Comparison of ENCODE assay signal across 13 cellular contexts in the genomic region with DNA sequence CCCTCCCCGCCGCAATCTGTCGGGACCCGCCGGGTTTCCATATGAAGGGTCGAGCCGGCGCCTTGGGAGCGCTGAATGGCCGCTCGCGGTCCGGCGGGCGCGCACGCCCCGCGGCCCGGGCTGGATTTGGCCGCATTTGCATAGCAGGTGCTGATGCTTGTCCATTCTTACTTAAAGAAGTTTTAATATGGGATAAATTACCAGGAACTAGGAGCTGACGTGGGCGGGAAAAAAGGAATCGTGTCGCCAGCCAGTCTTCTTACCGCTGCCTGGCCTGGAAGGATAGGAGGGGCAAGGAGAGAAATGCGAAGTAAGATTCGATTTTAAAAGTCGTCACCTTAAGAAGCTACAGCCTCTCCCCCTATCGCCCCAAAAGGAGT. TPM values are rescaled to one million over a fixed set of nuclear protein-coding genes. Genes with fewer than 3 reads are reported as not detected.
A peak's percentile ranks its signal among the peaks of the same experiment; 100 is the strongest.
DNase-seq lines count a peak whose midpoint lies in the region; ATAC-seq and TF ChIP-seq lines count a peak whose summit lies in the region.
"Had no signal": no experiment of that assay in that cellular context is flagged by ENCODE, and none has a peak within 500 bp of the region (broad histone marks: within the 10 kb centered on the region; RNA-seq: fewer than 3 reads in every experiment).

No MANE protein-coding gene starts in this region.

- peaks cover 100% of the 10 kb centered on the region for H3K27me3 ChIP-seq in endodermal cell (ENCODE audit: control insufficient read depth, insufficient read depth, low read length, poor library complexity, severe bottlenecking)

- WGBS in endodermal cell (ENCODE audit: insufficient coverage in 1 of 2, insufficient read length in 1 of 2), 2 experiments: 0 to 1% methylated on average over 18 to 30 of the region's 30 CpGs

- H3K36me3 ChIP-seq in endodermal cell (ENCODE audit: control insufficient read depth, insufficient read depth, low read length) (no peaks in the 10 kb centered on the region), mucosa of descending colon (ENCODE audit: low read depth) (no peaks in the 10 kb centered on the region)
- H3K36me3 ChIP-seq: neutrophil, SJCRH30 had no signal

- H3K9me3 Mint-ChIP-seq in stimulated activated naive CD8-positive, alpha-beta T cell treated with anti-CD3 and anti-CD28 coated beads, Interleukin-15, Interleukin-2, amounts not matched to agents 100 ng/mL and 50 ng/mL, for 24 hours: no peaks in the 10 kb centered on the region
- no peaks in the 10 kb centered on the region for H3K9me3 Mint-ChIP-seq in endodermal cell
- no peaks in the 10 kb centered on the region for H3K9me3 Mint-ChIP-seq in nephron progenitor cell

- no peaks in the 10 kb centered on the region for H3K36me3 Mint-ChIP-seq in stimulated activated naive CD8-positive, alpha-beta T cell treated with anti-CD3 and anti-CD28 coated beads, Interleukin-15, Interleukin-2, amounts not matched to agents 100 ng/mL and 50 ng/mL, for 24 hours (ENCODE audit: low read depth)
- H3K36me3 Mint-ChIP-seq in endodermal cell (ENCODE audit: low read depth): no peaks in the 10 kb centered on the region
- H3K36me3 Mint-ChIP-seq in nephron progenitor cell (ENCODE audit: low read depth): no peaks in the 10 kb centered on the region

- DNase-seq in stimulated activated naive CD8-positive, alpha-beta T cell treated with anti-CD3 and anti-CD28 coated beads, Interleukin-15, Interleukin-2, amounts not matched to agents 100 U/mL and 50 U/mL, for 24 hours: no peak
- DNase-seq in endodermal cell (peak; percentile 63), nephron progenitor cell (peak; percentile 52), mucosa of descending colon (no peak)
- DNase-seq: DMS153, Karpas-422, SJCRH30, substantia nigra had no signal

- no peak overlapping the region for H3K27ac ChIP-seq in endodermal cell (ENCODE audit: low read depth, low read length)
- H3K27ac ChIP-seq: neutrophil, SJCRH30 had no signal

- H3K4me3 ChIP-seq in endodermal cell (ENCODE audit: low read length) (peak overlapping the region; percentile 66), mucosa of descending colon (no peak overlapping the region)
- H3K4me3 ChIP-seq: SJCRH30 had no signal

- H3K4me1 ChIP-seq in endodermal cell (ENCODE audit: control insufficient read depth, insufficient read depth, low read length) (peaks cover 6% of the 10 kb centered on the region), mucosa of descending colon (ENCODE audit: low read depth) (peaks cover 12% of the 10 kb centered on the region)

- no peak overlapping the region for H3K9ac ChIP-seq in endodermal cell (ENCODE audit: extremely low read depth, low read length, poor library complexity, severe bottlenecking)

- no peak for ATAC-seq in stimulated activated naive CD8-positive, alpha-beta T cell treated with anti-CD3 and anti-CD28 coated beads, Interleukin-15, Interleukin-2, amounts not matched to agents 100 U/mL and 50 U/mL, for 24 hours
- ATAC-seq in HG02981 (IDR thresholded peaks at IDR 0.05; ENCODE audit: unreplicated experiment): no peak
- ATAC-seq in HG03095 (IDR thresholded peaks at IDR 0.05; ENCODE audit: unreplicated experiment): no peak
- ATAC-seq in HG02571 (IDR thresholded peaks at IDR 0.05; ENCODE audit: unreplicated experiment): no peak
- no peak for ATAC-seq in mucosa of descending colon

- peaks cover 80% of the 10 kb centered on the region for H3K27me3 Mint-ChIP-seq in stimulated activated naive CD8-positive, alpha-beta T cell treated with anti-CD3 and anti-CD28 coated beads, Interleukin-15, Interleukin-2, amounts not matched to agents 100 ng/mL and 50 ng/mL, for 24 hours
- H3K27me3 Mint-ChIP-seq in endodermal cell (ENCODE audit: insufficient read depth) (peaks cover 99% of the 10 kb centered on the region), nephron progenitor cell (ENCODE audit: low read depth, poor library complexity) (peaks cover 100% of the 10 kb centered on the region)

- H3K27ac Mint-ChIP-seq in stimulated activated naive CD8-positive, alpha-beta T cell treated with anti-CD3 and anti-CD28 coated beads, Interleukin-15, Interleukin-2, amounts not matched to agents 100 ng/mL and 50 ng/mL, for 24 hours: no peak overlapping the region
- H3K27ac Mint-ChIP-seq in endodermal cell (no peak overlapping the region), nephron progenitor cell (no peak overlapping the region)

- H3K4me1 Mint-ChIP-seq in stimulated activated naive CD8-positive, alpha-beta T cell treated with anti-CD3 and anti-CD28 coated beads, Interleukin-15, Interleukin-2, amounts not matched to agents 100 ng/mL and 50 ng/mL, for 24 hours (ENCODE audit: low read depth): peaks cover 13% of the 10 kb centered on the region
- H3K4me1 Mint-ChIP-seq in endodermal cell (peaks cover 25% of the 10 kb centered on the region), nephron progenitor cell (peaks cover 15% of the 10 kb centered on the region)

- TF ChIP-seq CTCF in endodermal cell (conservative IDR thresholded peaks at IDR 0.05) (no peak), nephron progenitor cell (IDR thresholded peaks at IDR 0.05) (no peak), mucosa of descending colon (IDR thresholded peaks at IDR 0.05) (no peak)

- intact Hi-C loops in mucosa of descending colon (cut with DNase I, micrococcal nuclease): no loop called here

- H3K4me3 Mint-ChIP-seq in stimulated activated naive CD8-positive, alpha-beta T cell treated with anti-CD3 and anti-CD28 coated beads, Interleukin-15, Interleukin-2, amounts not matched to agents 100 ng/mL and 50 ng/mL, for 24 hours: peak overlapping the region; percentile 81
- peak overlapping the region; percentile 41 for H3K4me3 Mint-ChIP-seq in endodermal cell
- peak overlapping the region; percentile 69 for H3K4me3 Mint-ChIP-seq in nephron progenitor cell

- no peaks in the 10 kb centered on the region for H3K9me3 ChIP-seq in endodermal cell (ENCODE audit: control insufficient read depth, low read length)
- no peaks in the 10 kb centered on the region for H3K9me3 ChIP-seq in mucosa of descending colon
- H3K9me3 ChIP-seq: neutrophil, SJCRH30 had no signal

RNA-seq across cellular contexts. Expression of gene NEUROG1, which starts 8.9 kb away (rescaled TPM):
- total RNA-seq in endodermal cell (not detected), mucosa of descending colon (not detected)
- polyA plus RNA-seq in endodermal cell (2013, experiment 1 of 2): 10.2 TPM
- polyA plus RNA-seq in endodermal cell (2013, experiment 2 of 2): 7.4 TPM
- total RNA-seq: SJCRH30 had no signal

RNA-seq across cellular contexts. Expression of gene CXCL14, which starts 34.1 kb away (rescaled TPM):
- total RNA-seq in endodermal cell (under 1 TPM; 0.20 to 0.44 TPM), mucosa of descending colon (10 to 100 TPM; 16.7 to 61.6 (median 24.2) TPM)
- 5.7 TPM for polyA plus RNA-seq in endodermal cell (2013, experiment 1 of 2)
- 7.0 TPM for polyA plus RNA-seq in endodermal cell (2013, experiment 2 of 2)
- total RNA-seq: SJCRH30 had no signal

Comparison
In these comparisons a context has a peak if more than half of its experiments do, and no peak if none do; other contexts are left out.
1. DNase-seq: peak in endodermal cell (single experiment) and nephron progenitor cell (single experiment); none in stimulated activated naive CD8-positive, alpha-beta T cell treated with anti-CD3 and anti-CD28 coated beads, Interleukin-15, Interleukin-2, amounts not matched to agents 100 U/mL and 50 U/mL, for 24 hours (single experiment) and mucosa of descending colon (0 of 3).
2. RNA of gene CXCL14, which starts 34.1 kb away (total RNA-seq): 16.7 to 61.6 TPM in mucosa of descending colon; 0.20 to 0.44 TPM in endodermal cell; every median in the first group is over 10 times any median in the second.
3. Peak in every context shown above with its lines, with median percentiles within 50 percentile points of each other: H3K4me3 Mint-ChIP-seq.